Comparison of ENCODE assay signal across 25 cellular contexts in genomic region chr11:68762481-68762880, GRCh38. TPM values are rescaled to one million over a fixed set of nuclear protein-coding genes. Genes with fewer than 3 reads are reported as not detected.
"Had no signal": no experiment of that assay in that cellular context is flagged by ENCODE, and none has a peak within 500 bp of the region (broad histone marks: within the 10 kb centered on the region; RNA-seq: fewer than 3 reads in every experiment).

No MANE protein-coding gene starts in this region.

- H3K4me1 ChIP-seq: adrenal gland, breast epithelium, SJCRH30 had no signal

- DNase-seq: activated CD4-positive, alpha-beta memory T cell treated with anti-CD3 and anti-CD28 coated beads, Interleukin-2, amount 10 ng/mL, durations not matched to agents 7 days and 5 days; activated CD4-positive, alpha-beta T cell treated with anti-CD3 and anti-CD28 coated beads, Interleukin-2, amount 50 U/mL, for 1 hour; activated CD4-positive, CD25-positive, alpha-beta regulatory T cell; activated CD8-positive, alpha-beta memory T cell treated with anti-CD3 and anti-CD28 coated beads, Interleukin-2, amount 50 U/mL, for 48 hours; activated naive CD4-positive, alpha-beta T cell treated with anti-CD3 and anti-CD28 coated beads, Interleukin-2, amount 50 U/mL, for 16 hours; activated naive CD8-positive, alpha-beta T cell treated with anti-CD3 and anti-CD28 coated beads, Interleukin-2, amount 10 ng/mL, durations not matched to agents 7 days and 5 days; activated T-cell treated with anti-CD3 and anti-CD28 coated beads, Interleukin-2, amount 50 U/mL, for 1 hour; adrenal gland; caudate nucleus; Karpas-422; NCI-H1930; NCI-H2171; NCI-H2227 treated with DMSO at 0.1 percent for 48 hours; NCI-H446 treated with DMSO at 0.1 percent for 48 hours; NCI-H526; NCI-H774; Right ventricle myocardium superior; RPMI8226; SJCRH30; SK-N-SH; T-helper 9 cell had no signal

- H3K27ac Mint-ChIP-seq: activated CD4-positive, alpha-beta memory T cell treated with anti-CD3 and anti-CD28 coated beads, Interleukin-2, amount 10 ng/mL, durations not matched to agents 7 days and 5 days; T-helper 1 cell treated with Interleukin-12 subunit alpha and Interleukin-12 subunit beta and Interleukin-4 antibody, amounts not matched to agents 30 μg/mL and 1 μg/mL, for 36 hours had no signal

- H3K4me2 ChIP-seq: SK-N-SH had no signal

- H3K36me3 ChIP-seq: SJCRH30 had no signal

- H3K4me3 ChIP-seq: adrenal gland, breast epithelium, K562, SJCRH30 had no signal

- H3K27ac ChIP-seq: adrenal gland, breast epithelium, SJCRH30 had no signal

- H3K27me3 Mint-ChIP-seq: activated CD4-positive, alpha-beta memory T cell treated with anti-CD3 and anti-CD28 coated beads, Interleukin-2, amount 10 ng/mL, durations not matched to agents 7 days and 5 days; activated naive CD8-positive, alpha-beta T cell treated with anti-CD3 and anti-CD28 coated beads, Interleukin-2, amount 10 ng/mL, durations not matched to agents 7 days and 5 days had no signal

- H3K4me3 Mint-ChIP-seq: activated CD4-positive, alpha-beta memory T cell treated with anti-CD3 and anti-CD28 coated beads, Interleukin-2, amount 10 ng/mL, durations not matched to agents 7 days and 5 days; activated naive CD8-positive, alpha-beta T cell treated with anti-CD3 and anti-CD28 coated beads, Interleukin-2, amount 10 ng/mL, durations not matched to agents 7 days and 5 days; T-helper 1 cell treated with Interleukin-12 subunit alpha and Interleukin-12 subunit beta and Interleukin-4 antibody, amounts not matched to agents 30 μg/mL and 1 μg/mL, for 36 hours had no signal

- H3K4me1 Mint-ChIP-seq: activated CD4-positive, alpha-beta memory T cell treated with anti-CD3 and anti-CD28 coated beads, Interleukin-2, amount 10 ng/mL, durations not matched to agents 7 days and 5 days had no signal

- ATAC-seq: K562, Panc1 had no signal

- H3K9me3 ChIP-seq: adrenal gland, breast epithelium, SJCRH30, SK-N-SH had no signal

- H3K9me3 Mint-ChIP-seq: activated CD4-positive, alpha-beta memory T cell treated with anti-CD3 and anti-CD28 coated beads, Interleukin-2, amount 10 ng/mL, durations not matched to agents 7 days and 5 days; activated naive CD8-positive, alpha-beta T cell treated with anti-CD3 and anti-CD28 coated beads, Interleukin-2, amount 10 ng/mL, durations not matched to agents 7 days and 5 days; T-helper 1 cell treated with Interleukin-12 subunit alpha and Interleukin-12 subunit beta and Interleukin-4 antibody, amounts not matched to agents 30 μg/mL and 1 μg/mL, for 36 hours had no signal

- H3K27me3 ChIP-seq: adrenal gland, breast epithelium, SJCRH30 had no signal

- H3K9ac ChIP-seq: SK-N-SH had no signal

RNA-seq across cellular contexts. Expression of gene TESMIN, which starts 11.2 kb away (rescaled TPM):
- total RNA-seq: SJCRH30 had no signal
